In the genomic region with DNA sequence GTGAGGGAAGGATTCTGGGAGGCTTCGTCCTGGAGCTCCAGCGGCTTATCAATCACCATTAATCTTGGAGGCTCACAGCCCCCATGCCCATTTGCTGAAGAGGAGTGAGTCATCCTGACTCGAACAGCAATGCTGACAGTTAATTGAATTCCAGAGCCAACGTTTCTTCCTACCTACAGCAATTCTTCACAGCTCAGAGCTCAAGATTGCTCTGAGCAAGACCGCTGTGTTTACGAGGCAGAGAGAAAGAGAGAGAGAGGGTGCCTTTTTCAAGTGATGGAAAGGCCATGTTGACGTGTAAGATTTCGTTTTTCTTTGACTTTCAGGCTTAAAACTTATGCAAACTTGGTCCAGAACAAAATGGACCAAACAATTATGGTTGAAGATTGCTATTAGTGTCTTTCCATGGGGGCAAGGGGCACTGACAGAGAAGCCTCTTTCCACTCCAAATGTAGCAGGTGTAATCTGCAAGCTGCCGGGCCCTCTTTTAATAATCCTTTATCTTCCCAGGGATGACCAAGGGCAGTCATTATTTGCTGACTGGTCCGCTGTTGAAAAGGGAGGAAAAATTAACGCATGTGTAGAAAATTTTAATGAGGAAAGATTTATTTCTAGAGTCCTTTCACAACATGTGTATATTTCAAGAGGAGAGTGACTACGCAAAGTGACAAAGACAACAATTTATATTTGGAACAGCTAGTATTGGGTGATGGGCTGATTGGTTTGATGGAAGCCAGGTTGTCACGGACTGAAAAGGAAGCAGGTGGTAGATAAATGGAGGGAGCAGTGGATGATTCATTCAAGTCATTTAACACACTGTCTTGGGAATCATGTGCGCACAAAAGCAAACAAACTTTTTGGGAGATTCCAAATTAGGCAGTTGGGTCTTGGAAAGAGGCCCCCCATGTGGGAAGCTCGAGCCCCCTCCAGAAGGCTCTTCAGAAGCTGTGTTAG, we compare ENCODE assay signal across 10 cellular contexts.
DNase-seq lines count a peak whose midpoint lies in the region; ATAC-seq and TF ChIP-seq lines count a peak whose summit lies in the region.
"Had no signal": no experiment of that assay in that cellular context is flagged by ENCODE, and none has a peak within 500 bp of the region (broad histone marks: within the 10 kb centered on the region; RNA-seq: fewer than 3 reads in every experiment).

No MANE protein-coding gene starts in this region.

- H3K9me3 Mint-ChIP-seq in activated CD8-positive, alpha-beta T cell treated with anti-CD3 and anti-CD28 coated beads for 36 hours, result no peaks in the 10 kb centered on the region
- H3K9me3 Mint-ChIP-seq: CD8-positive, alpha-beta memory T cell; T-helper 1 cell treated with Interleukin-12 subunit alpha and Interleukin-12 subunit beta and Interleukin-4 antibody, amounts not matched to agents 30 μg/mL and 1 μg/mL, for 36 hours had no signal

- in situ Hi-C loops in Caki2 (cut with HindIII; ENCODE audit: low pct_unique_long_range_greater_than_20kb, low sequenced_read_pairs), result no loop called here

- H3K27ac Mint-ChIP-seq in T-helper 17 cell, result peak overlapping the region; percentile 57
- H3K27ac Mint-ChIP-seq in activated CD8-positive, alpha-beta T cell treated with anti-CD3 and anti-CD28 coated beads for 36 hours, result no peak overlapping the region
- H3K27ac Mint-ChIP-seq: CD8-positive, alpha-beta memory T cell; T-helper 1 cell treated with Interleukin-12 subunit alpha and Interleukin-12 subunit beta and Interleukin-4 antibody, amounts not matched to agents 30 μg/mL and 1 μg/mL, for 36 hours had no signal

- H3K4me1 Mint-ChIP-seq in T-helper 17 cell, result no peaks in the 10 kb centered on the region
- no peaks in the 10 kb centered on the region for H3K4me1 Mint-ChIP-seq in activated CD8-positive, alpha-beta T cell treated with anti-CD3 and anti-CD28 coated beads for 36 hours (ENCODE audit: low read depth)
- H3K4me1 Mint-ChIP-seq: CD8-positive, alpha-beta memory T cell had no signal

- no peaks in the 10 kb centered on the region for H3K36me3 Mint-ChIP-seq in T-helper 17 cell (ENCODE audit: low read depth)
- H3K36me3 Mint-ChIP-seq in activated CD8-positive, alpha-beta T cell treated with anti-CD3 and anti-CD28 coated beads for 36 hours (ENCODE audit: low read depth), result no peaks in the 10 kb centered on the region
- H3K36me3 Mint-ChIP-seq: CD8-positive, alpha-beta memory T cell had no signal

- TF ChIP-seq POLR2A in esophagus squamous epithelium (IDR thresholded peaks at IDR 0.05), result no peak

- no peak for ATAC-seq in T-helper 17 cell
- ATAC-seq in activated CD8-positive, alpha-beta T cell treated with anti-CD3 and anti-CD28 coated beads for 36 hours, result no peak

- TF ChIP-seq CTCF in kidney epithelial cell (IDR thresholded peaks at IDR 0.05; ENCODE audit: insufficient read depth, low read length, poor library complexity, severe bottlenecking) (no peak), esophagus squamous epithelium (IDR thresholded peaks at IDR 0.05) (no peak)
- no peak for TF ChIP-seq CTCF in activated CD8-positive, alpha-beta T cell treated with anti-CD3 and anti-CD28 coated beads for 36 hours (IDR thresholded peaks at IDR 0.05)

- peak overlapping the region in 1 of 4 donors; percentile 10 for H3K27ac ChIP-seq in esophagus squamous epithelium

- WGBS in esophagus squamous epithelium, 2 donors, result 64 to 68% methylated on average over 15 of the region's 15 CpGs

- H3K27me3 ChIP-seq in kidney epithelial cell (ENCODE audit: control insufficient read depth, insufficient read depth, low read length), result no peaks in the 10 kb centered on the region
- no peaks in the 10 kb centered on the region for H3K27me3 ChIP-seq in esophagus squamous epithelium

- DNase-seq in Caki2 (ENCODE audit: low read depth), result peak; percentile 58
- DNase-seq in NCI-H1436 (lab: John Stamatoyannopoulos, UW), result peak; percentile 47
- DNase-seq in T-helper 17 cell, result no peak
- peak; percentile 96 for DNase-seq in kidney epithelial cell (ENCODE audit: low read depth)
- no peak for DNase-seq in activated CD8-positive, alpha-beta T cell treated with anti-CD3 and anti-CD28 coated beads for 36 hours
- no peak for DNase-seq in esophagus squamous epithelium (lab: John Stamatoyannopoulos, UW)
- no peak for DNase-seq in COLO829 (ENCODE audit: low spot score)
- no peak for DNase-seq in activated naive CD4-positive, alpha-beta T cell (lab: John Stamatoyannopoulos, UW)
- DNase-seq: CD8-positive, alpha-beta memory T cell had no signal

- H3K9me3 ChIP-seq in T-helper 17 cell (ENCODE audit: control insufficient read depth, low read length, poor library complexity, severe bottlenecking), result no peaks in the 10 kb centered on the region
- no peaks in the 10 kb centered on the region for H3K9me3 ChIP-seq in esophagus squamous epithelium

- intact Hi-C loops in activated CD8-positive, alpha-beta T cell treated with anti-CD3 and anti-CD28 coated beads for 36 hours (cut with micrococcal nuclease), result no loop called here
- intact Hi-C loops in esophagus squamous epithelium (cut with DNase I), result no loop called here

- CTCF ChIA-PET in activated CD8-positive, alpha-beta T cell treated with anti-CD3 and anti-CD28 coated beads for 36 hours (lab: Charles Lee), result no interaction called here

- H3K4me1 ChIP-seq in esophagus squamous epithelium, result peaks cover 9 to 37% (median 23%) of the 10 kb centered on the region in 3 donors

- H3K36me3 ChIP-seq in kidney epithelial cell (ENCODE audit: control insufficient read depth, insufficient read depth, low read length), result no peaks in the 10 kb centered on the region
- no peaks in the 10 kb centered on the region for H3K36me3 ChIP-seq in esophagus squamous epithelium

- POLR2A ChIA-PET in activated CD8-positive, alpha-beta T cell treated with anti-CD3 and anti-CD28 coated beads for 36 hours (lab: Charles Lee), result interaction anchor here (1.2 kb wide), 1 partner anchor 22 kb away, joined by 3 read pairs; no protein-coding TSS in a partner anchor

- H3K4me3 Mint-ChIP-seq in T-helper 17 cell, result no peak overlapping the region
- no peak overlapping the region for H3K4me3 Mint-ChIP-seq in activated CD8-positive, alpha-beta T cell treated with anti-CD3 and anti-CD28 coated beads for 36 hours
- H3K4me3 Mint-ChIP-seq: CD8-positive, alpha-beta memory T cell; T-helper 1 cell treated with Interleukin-12 subunit alpha and Interleukin-12 subunit beta and Interleukin-4 antibody, amounts not matched to agents 30 μg/mL and 1 μg/mL, for 36 hours had no signal

- H3K4me3 ChIP-seq in kidney epithelial cell (ENCODE audit: low read depth, low read length), result no peak overlapping the region
- H3K4me3 ChIP-seq in esophagus squamous epithelium, result no peak overlapping the region

- no peaks in the 10 kb centered on the region for H3K27me3 Mint-ChIP-seq in T-helper 17 cell
- no peaks in the 10 kb centered on the region for H3K27me3 Mint-ChIP-seq in activated CD8-positive, alpha-beta T cell treated with anti-CD3 and anti-CD28 coated beads for 36 hours

Comparison
In these comparisons a context has a peak if more than half of its experiments do, and no peak if none do; other contexts are left out.
1. DNase-seq: peak in Caki2 (single experiment), NCI-H1436 (single experiment) and kidney epithelial cell (single experiment); none in T-helper 17 cell (0 of 3), activated CD8-positive, alpha-beta T cell treated with anti-CD3 and anti-CD28 coated beads for 36 hours (single experiment), esophagus squamous epithelium (single experiment), COLO829 (single experiment) and activated naive CD4-positive, alpha-beta T cell (0 of 4).